ENCODE assay signal across 18 cellular contexts in the genomic region with DNA sequence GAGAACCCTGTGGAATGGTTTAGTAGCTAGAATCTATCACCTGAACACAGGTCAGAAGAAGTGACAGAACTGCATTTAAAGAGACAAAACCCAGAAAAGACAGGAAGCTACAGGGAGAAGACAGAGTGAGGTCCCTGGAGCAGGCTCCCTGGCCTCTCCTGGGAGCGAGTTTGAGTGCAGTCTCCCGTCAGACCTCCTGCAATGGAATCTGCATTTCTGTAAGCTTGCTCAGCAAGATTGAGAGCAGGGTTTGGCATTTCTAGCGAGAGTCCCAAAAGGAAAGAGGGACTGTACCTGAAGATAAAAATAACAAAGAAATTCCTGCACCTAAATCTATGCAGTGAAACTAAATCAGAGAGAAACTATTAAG.
DNase-seq lines count a peak whose midpoint lies in the region; ATAC-seq and TF ChIP-seq lines count a peak whose summit lies in the region.
"Had no signal": no experiment of that assay in that cellular context is flagged by ENCODE, and none has a peak within 500 bp of the region (broad histone marks: within the 10 kb centered on the region; RNA-seq: fewer than 3 reads in every experiment).

No MANE protein-coding gene starts in this region.

- H3K4me2 ChIP-seq in PC-9, result no peak overlapping the region
- H3K4me2 ChIP-seq: KMS-11 had no signal

- TF ChIP-seq CTCF in CD8-positive, alpha-beta T cell (IDR thresholded peaks at IDR 0.05), result no peak
- TF ChIP-seq CTCF in PC-9 (conservative IDR thresholded peaks at IDR 0.05), result no peak

- H2AFZ ChIP-seq in PC-9, result no peak overlapping the region

- H3K79me2 ChIP-seq in PC-9 (ENCODE audit: low read depth), result no peaks in the 10 kb centered on the region

- no peaks in the 10 kb centered on the region for H3K9me3 ChIP-seq in CD8-positive, alpha-beta T cell (ENCODE audit: low read length)
- no peaks in the 10 kb centered on the region; the same call in 1 of the 2 replicates for H3K9me3 ChIP-seq in PC-9 (ENCODE audit: insufficient read depth, low read depth)

- H3K4me3 ChIP-seq in CD8-positive, alpha-beta T cell (ENCODE audit: low read depth, low read length), result no peak overlapping the region
- no peak overlapping the region for H3K4me3 ChIP-seq in PC-9
- H3K4me3 ChIP-seq: MG63 had no signal

- DNase-seq in activated CD4-positive, alpha-beta T cell treated with anti-CD3 and anti-CD28 coated beads, Interleukin-2, amount 10 ng/mL, durations not matched to agents 7 days and 5 days, result no peak
- no peak for DNase-seq in activated CD4-positive, alpha-beta T cell treated with anti-CD3 and anti-CD28 coated beads, Interleukin-2, amount 50 U/mL, for 4 hours
- DNase-seq in CD8-positive, alpha-beta T cell, result peak in 1 of 7 experiments; percentile 23
- DNase-seq in T-cell (no peak), iPS-NIHi11 (ENCODE audit: low spot score) (peak; percentile 31), PC-9 (no peak), NCI-H146 (lab: John Stamatoyannopoulos, UW) (no peak)
- DNase-seq: 8988T; DMS79; H9; MG63; NCI-H1092 treated with DMSO at 0.1 percent for 48 hours; NCI-H1694 treated with DMSO at 0.1 percent for 48 hours; NCI-H69; NK-92 treated with Interleukin-12 subunit alpha and Interleukin-12 subunit beta, amount 100 ng/mL, for 24 hours had no signal

- no peaks in the 10 kb centered on the region for H3F3A ChIP-seq in PC-9 (ENCODE audit: insufficient read depth, low read depth)

- no peaks in the 10 kb centered on the region for H3K9me3 Mint-ChIP-seq in activated CD4-positive, alpha-beta T cell treated with anti-CD3 and anti-CD28 coated beads, Interleukin-2, amount 10 ng/mL, durations not matched to agents 7 days and 5 days
- H3K9me3 Mint-ChIP-seq in CD8-positive, alpha-beta T cell, result no peaks in the 10 kb centered on the region
- H3K9me3 Mint-ChIP-seq in T-cell, result peaks cover 0 to 3% (median 3%) of the 10 kb centered on the region in 3 donors
- H3K9me3 Mint-ChIP-seq: H9 had no signal

- CTCF ChIA-PET in activated CD4-positive, alpha-beta T cell treated with anti-CD3 and anti-CD28 coated beads, Interleukin-2, amount 10 ng/mL, durations not matched to agents 7 days and 5 days (lab: Charles Lee), result no interaction called here
- CTCF ChIA-PET in CD8-positive, alpha-beta T cell (lab: Charles Lee), result interaction anchor here (0.9 to 1.3 kb wide), 3 partner anchors 8 to 27 kb away, joined by 3 to 5 read pairs (median 3); no protein-coding TSS in a partner anchor
- CTCF ChIA-PET in T-cell (lab: Charles Lee), result interaction anchor here in 1 of 2 donors (0.6 kb wide), 1 partner anchor 135 kb away, joined by 4 read pairs; no protein-coding TSS in a partner anchor
- CTCF ChIA-PET in PC-9 (lab: Charles Lee), result no interaction called here

- H3K27me3 ChIP-seq in CD8-positive, alpha-beta T cell (ENCODE audit: insufficient read depth, low read length), result no peaks in the 10 kb centered on the region
- H3K27me3 ChIP-seq in PC-9 (ENCODE audit: insufficient read depth, low read depth), result no peaks in the 10 kb centered on the region
- H3K27me3 ChIP-seq: MG63 had no signal

- no peaks in the 10 kb centered on the region for H3K27me3 Mint-ChIP-seq in activated CD4-positive, alpha-beta T cell treated with anti-CD3 and anti-CD28 coated beads, Interleukin-2, amount 10 ng/mL, durations not matched to agents 7 days and 5 days
- H3K27me3 Mint-ChIP-seq in CD8-positive, alpha-beta T cell (ENCODE audit: low read depth), result no peaks in the 10 kb centered on the region
- H3K27me3 Mint-ChIP-seq in T-cell, result no peaks in the 10 kb centered on the region

- intact Hi-C loops in CD8-positive, alpha-beta T cell (cut with DNase I, micrococcal nuclease), result no loop called here
- intact Hi-C loops in PC-9 (cut with micrococcal nuclease; ENCODE audit: unreplicated experiment), result no loop called here

- no peaks in the 10 kb centered on the region for H3K36me3 Mint-ChIP-seq in activated CD4-positive, alpha-beta T cell treated with anti-CD3 and anti-CD28 coated beads, Interleukin-2, amount 10 ng/mL, durations not matched to agents 7 days and 5 days (ENCODE audit: low read depth)
- H3K36me3 Mint-ChIP-seq in CD8-positive, alpha-beta T cell, result peaks cover 24% of the 10 kb centered on the region
- peaks cover 10% of the 10 kb centered on the region for H3K36me3 Mint-ChIP-seq in T-cell

- H3K27ac Mint-ChIP-seq in activated CD4-positive, alpha-beta T cell treated with anti-CD3 and anti-CD28 coated beads, Interleukin-2, amount 10 ng/mL, durations not matched to agents 7 days and 5 days, result peak overlapping the region; percentile 57
- H3K27ac Mint-ChIP-seq in CD8-positive, alpha-beta T cell, result peak overlapping the region; percentile 87
- H3K27ac Mint-ChIP-seq in T-cell, result peak overlapping the region; percentile 84 to 88

- no peaks in the 10 kb centered on the region for H4K20me1 ChIP-seq in PC-9 (ENCODE audit: insufficient read depth)

- no peak overlapping the region for H3K4me3 Mint-ChIP-seq in activated CD4-positive, alpha-beta T cell treated with anti-CD3 and anti-CD28 coated beads, Interleukin-2, amount 10 ng/mL, durations not matched to agents 7 days and 5 days
- peak overlapping the region; percentile 27 for H3K4me3 Mint-ChIP-seq in CD8-positive, alpha-beta T cell
- H3K4me3 Mint-ChIP-seq in T-cell, result peak overlapping the region in 2 of 3 donors; percentile 57 to 73
- H3K4me3 Mint-ChIP-seq: H9 had no signal

- no peak for ATAC-seq in CD8-positive, alpha-beta T cell
- ATAC-seq in T-cell (replicated peaks in 1 of 4) (peak in 3 of 4 experiments; percentile 28 to 48 (median 34)), GM18868 (IDR thresholded peaks at IDR 0.05; ENCODE audit: unreplicated experiment) (no peak)

- no peaks in the 10 kb centered on the region for H3K36me3 ChIP-seq in CD8-positive, alpha-beta T cell (ENCODE audit: insufficient read depth, low read length)
- 0 out of 2 replicates have a peak, but pooled peaks cover 5% of the 10 kb centered on the region for H3K36me3 ChIP-seq in PC-9 (ENCODE audit: low read depth)

- no TSS peak for BruUV-seq in PC-9 (replicated peaks; lab: Mats Ljungman, UMichigan)

- POLR2A ChIA-PET in activated CD4-positive, alpha-beta T cell treated with anti-CD3 and anti-CD28 coated beads, Interleukin-2, amount 10 ng/mL, durations not matched to agents 7 days and 5 days (lab: Charles Lee), result no interaction called here
- POLR2A ChIA-PET in CD8-positive, alpha-beta T cell (lab: Charles Lee), result no interaction called here
- POLR2A ChIA-PET in T-cell (lab: Charles Lee) (no interaction called here), PC-9 (lab: Charles Lee; ENCODE audit: unreplicated experiment) (no interaction called here)

- H3K4me1 Mint-ChIP-seq in activated CD4-positive, alpha-beta T cell treated with anti-CD3 and anti-CD28 coated beads, Interleukin-2, amount 10 ng/mL, durations not matched to agents 7 days and 5 days, result peaks cover 21% of the 10 kb centered on the region
- peaks cover 23% of the 10 kb centered on the region for H3K4me1 Mint-ChIP-seq in CD8-positive, alpha-beta T cell (ENCODE audit: low read depth)
- H3K4me1 Mint-ChIP-seq in T-cell, result peaks cover 29 to 38% (median 37%) of the 10 kb centered on the region in 3 donors

- no peaks in the 10 kb centered on the region for H3K9me2 ChIP-seq in PC-9 (ENCODE audit: insufficient read depth)

- peaks cover 23% of the 10 kb centered on the region for H3K4me1 ChIP-seq in CD8-positive, alpha-beta T cell (ENCODE audit: insufficient read depth, low read length)
- H3K4me1 ChIP-seq in PC-9 (replicated peaks; ENCODE audit: insufficient read depth), result no peaks in the 10 kb centered on the region

- H3K27ac ChIP-seq in CD8-positive, alpha-beta T cell (ENCODE audit: low read depth, low read length), result no peak overlapping the region
- no peak overlapping the region for H3K27ac ChIP-seq in PC-9
- H3K27ac ChIP-seq: C4-2B, KMS-11 had no signal

Comparison
In these comparisons a context has a peak if more than half of its experiments do, and no peak if none do; other contexts are left out.
1. ATAC-seq: peak in T-cell (3 of 4); none in CD8-positive, alpha-beta T cell (single experiment) and GM18868 (single experiment).
2. Peak in every context shown above with its lines, with median percentiles within 50 percentile points of each other: H3K27ac Mint-ChIP-seq.